Comparison of ENCODE assay signal across 15 cellular contexts in the genomic region with DNA sequence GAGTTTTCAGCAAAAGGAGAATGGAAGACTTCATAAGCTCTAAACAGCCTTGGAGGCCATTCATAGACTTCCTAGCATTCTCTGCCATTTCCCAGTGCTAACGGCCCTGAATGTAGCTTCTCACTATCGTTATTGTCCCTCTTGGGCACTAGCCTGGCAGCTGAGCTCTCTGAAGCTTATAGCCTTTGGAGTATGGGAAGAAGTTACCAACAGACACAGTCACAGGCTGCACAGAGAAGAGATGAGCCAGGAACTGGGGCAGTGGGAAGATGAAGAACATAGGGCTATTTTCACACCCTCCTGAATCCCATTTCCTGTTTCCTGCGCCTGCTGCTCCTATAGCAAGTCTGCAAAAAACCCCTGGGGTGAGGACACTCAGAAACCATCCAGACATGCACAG. TPM values are rescaled to one million over a fixed set of nuclear protein-coding genes. Genes with fewer than 3 reads are reported as not detected.
DNase-seq lines count a peak whose midpoint lies in the region; ATAC-seq and TF ChIP-seq lines count a peak whose summit lies in the region.
"Had no signal": no experiment of that assay in that cellular context is flagged by ENCODE, and none has a peak within 500 bp of the region (broad histone marks: within the 10 kb centered on the region; RNA-seq: fewer than 3 reads in every experiment).

No MANE protein-coding gene starts in this region.

- no peak overlapping the region for H3K4me3 Mint-ChIP-seq in activated T-cell treated with anti-CD3 and anti-CD28 coated beads, Interleukin-2, amount 50 U/mL, for 72 hours
- H3K4me3 Mint-ChIP-seq: activated CD4-positive, alpha-beta memory T cell treated with anti-CD3 and anti-CD28 coated beads, Interleukin-2, amount 10 ng/mL, durations not matched to agents 7 days and 5 days; activated naive CD4-positive, alpha-beta T cell treated with anti-CD3 and anti-CD28 coated beads, Interleukin-2, amount 50 U/mL, for 24 hours; CD8-positive, alpha-beta T cell; T-helper 1 cell treated with Interleukin-12 subunit alpha and Interleukin-12 subunit beta and Interleukin-4 antibody, amounts not matched to agents 30 μg/mL and 1 μg/mL, for 36 hours had no signal

- peak overlapping the region; percentile 94 for H3K27ac ChIP-seq in SK-N-MC

- no peaks in the 10 kb centered on the region for H3K36me3 ChIP-seq in SK-N-MC (ENCODE audit: insufficient read depth, low read length)

- DNase-seq in ELR (ENCODE audit: low read depth): peak; percentile 25
- no peak for DNase-seq in SK-N-MC (ENCODE audit: low read depth, low spot score)
- no peak for DNase-seq in left ventricle myocardium superior
- peak; percentile 83 for DNase-seq in pons (ENCODE audit: low spot score)
- DNase-seq in GM10266 (ENCODE audit: extremely low spot score): no peak
- DNase-seq in activated T-cell treated with anti-CD3 and anti-CD28 coated beads, Interleukin-2, amount 50 U/mL, for 72 hours: no peak
- no peak for DNase-seq in HK-2 (ENCODE audit: unreplicated experiment)
- DNase-seq: activated CD4-positive, alpha-beta memory T cell treated with anti-CD3 and anti-CD28 coated beads, Interleukin-2, amount 10 ng/mL, durations not matched to agents 7 days and 5 days; CD8-positive, alpha-beta T cell; effector CD8-positive, alpha-beta T cell; NK-92 treated with Interleukin-12 subunit alpha and Interleukin-12 subunit beta, amount 100 ng/mL, for 24 hours had no signal

- H3K9me3 Mint-ChIP-seq in activated T-cell treated with anti-CD3 and anti-CD28 coated beads, Interleukin-2, amount 50 U/mL, for 72 hours: peaks cover 0 to 2% of the 10 kb centered on the region in 2 donors
- H3K9me3 Mint-ChIP-seq: activated CD4-positive, alpha-beta memory T cell treated with anti-CD3 and anti-CD28 coated beads, Interleukin-2, amount 10 ng/mL, durations not matched to agents 7 days and 5 days; activated naive CD4-positive, alpha-beta T cell treated with anti-CD3 and anti-CD28 coated beads, Interleukin-2, amount 50 U/mL, for 24 hours; CD8-positive, alpha-beta T cell had no signal

- intact Hi-C loops in left ventricle myocardium superior (cut with micrococcal nuclease): no loop called here

- peaks cover 18% of the 10 kb centered on the region for H3K4me1 Mint-ChIP-seq in activated T-cell treated with anti-CD3 and anti-CD28 coated beads, Interleukin-2, amount 50 U/mL, for 72 hours (ENCODE audit: low read depth)

- H3K27me3 Mint-ChIP-seq in activated T-cell treated with anti-CD3 and anti-CD28 coated beads, Interleukin-2, amount 50 U/mL, for 72 hours (ENCODE audit: low read depth): peaks cover 16% of the 10 kb centered on the region
- H3K27me3 Mint-ChIP-seq: activated naive CD4-positive, alpha-beta T cell treated with anti-CD3 and anti-CD28 coated beads, Interleukin-2, amount 50 U/mL, for 24 hours had no signal

- ATAC-seq in left ventricle myocardium superior (peak; percentile 15), HG02970 (IDR thresholded peaks at IDR 0.05; ENCODE audit: low FRiP score, unreplicated experiment) (no peak)
- ATAC-seq in activated T-cell treated with anti-CD3 and anti-CD28 coated beads, Interleukin-2, amount 50 U/mL, for 72 hours (replicated peaks in 1 of 2): no peak
- ATAC-seq: CD8-positive, alpha-beta T cell had no signal

- no peak overlapping the region for H3K27ac Mint-ChIP-seq in activated T-cell treated with anti-CD3 and anti-CD28 coated beads, Interleukin-2, amount 50 U/mL, for 72 hours
- H3K27ac Mint-ChIP-seq: activated CD4-positive, alpha-beta memory T cell treated with anti-CD3 and anti-CD28 coated beads, Interleukin-2, amount 10 ng/mL, durations not matched to agents 7 days and 5 days; activated naive CD4-positive, alpha-beta T cell treated with anti-CD3 and anti-CD28 coated beads, Interleukin-2, amount 50 U/mL, for 24 hours; CD8-positive, alpha-beta T cell; T-helper 1 cell treated with Interleukin-12 subunit alpha and Interleukin-12 subunit beta and Interleukin-4 antibody, amounts not matched to agents 30 μg/mL and 1 μg/mL, for 36 hours had no signal

- H3K9ac ChIP-seq in SK-N-MC (ENCODE audit: insufficient read length): peak overlapping the region; percentile 58

- TF ChIP-seq CTCF in GM10266 (IDR thresholded peaks at IDR 0.05; ENCODE audit: control insufficient read depth, insufficient read depth, low read depth, missing control alignments): no peak

- peak overlapping the region; percentile 50 for H3K4me3 ChIP-seq in SK-N-MC
- H3K4me3 ChIP-seq: skin epidermis had no signal

- H3K9me3 ChIP-seq in SK-N-MC (ENCODE audit: low read depth, low read length): no peaks in the 10 kb centered on the region

- H3K36me3 Mint-ChIP-seq in activated T-cell treated with anti-CD3 and anti-CD28 coated beads, Interleukin-2, amount 50 U/mL, for 72 hours (ENCODE audit: insufficient read depth in 2 of 2): peaks cover 0 to 1% of the 10 kb centered on the region in 2 donors
- H3K36me3 Mint-ChIP-seq: activated naive CD4-positive, alpha-beta T cell treated with anti-CD3 and anti-CD28 coated beads, Interleukin-2, amount 50 U/mL, for 24 hours; CD8-positive, alpha-beta T cell had no signal

RNA-seq across cellular contexts. Expression of gene EPC2, which starts 29.1 kb away (rescaled TPM):
- total RNA-seq in left ventricle myocardium superior: 24.2 TPM
- 10 to 100 TPM; 33.2 to 37.2 TPM for total RNA-seq in activated T-cell treated with anti-CD3 and anti-CD28 coated beads, Interleukin-2, amount 50 U/mL, for 72 hours

Comparison
In these comparisons a context has a peak if more than half of its experiments do, and no peak if none do; other contexts are left out.
1. DNase-seq: peak in ELR (single experiment) and pons (single experiment); none in SK-N-MC (single experiment), left ventricle myocardium superior (single experiment), GM10266 (single experiment), activated T-cell treated with anti-CD3 and anti-CD28 coated beads, Interleukin-2, amount 50 U/mL, for 72 hours (0 of 2) and HK-2 (single experiment).